8 cellular contexts compared by ENCODE assay signal in genomic region chr11:68040121-68040956, GRCh38. TPM values are rescaled to one million over a fixed set of nuclear protein-coding genes. Genes with fewer than 3 reads are reported as not detected.
A peak's percentile ranks its signal among the peaks of the same experiment; 100 is the strongest.
DNase-seq lines count a peak whose midpoint lies in the region; ATAC-seq and TF ChIP-seq lines count a peak whose summit lies in the region.

No MANE protein-coding gene starts in this region.

- peaks cover 2% of the 10 kb centered on the region for H3K4me1 Mint-ChIP-seq in progenitor cell of endocrine pancreas (ENCODE audit: low read depth)

- peak; percentile 60 for ATAC-seq in HG02798 (IDR thresholded peaks at IDR 0.05; ENCODE audit: poor library complexity, unreplicated experiment)
- peak; percentile 30 for ATAC-seq in Right ventricle myocardium inferior

- intact Hi-C loops in Right ventricle myocardium inferior (cut with DNase I) = no loop called here

- H3K4me3 Mint-ChIP-seq in progenitor cell of endocrine pancreas (ENCODE audit: low read depth) = peak overlapping the region; percentile 11

- no peak for TF ChIP-seq CTCF in GM13976 (IDR thresholded peaks at IDR 0.05; ENCODE audit: borderline replicate concordance, control extremely low read depth, extremely low read depth, insufficient read depth, missing control alignments)
- TF ChIP-seq CTCF in progenitor cell of endocrine pancreas (IDR thresholded peaks at IDR 0.05; ENCODE audit: unreplicated experiment) = no peak

- in situ Hi-C loops in GM13976 (cut with MboI; ENCODE audit: low sequenced_read_pairs, unreplicated experiment) = no loop called here

- peak overlapping the region; percentile 86 for H3K27ac Mint-ChIP-seq in progenitor cell of endocrine pancreas

- DNase-seq in GM13976 (ENCODE audit: low spot score) = peak; percentile 88
- peak; percentile 76 for DNase-seq in RKO (ENCODE audit: low spot score)
- peak; percentile 55 for DNase-seq in activated naive CD4-positive, alpha-beta T cell treated with Interleukin-2 at 50 U/mL for 16 hours
- peak; percentile 91 for DNase-seq in Right ventricle myocardium inferior (ENCODE audit: missing footprints)
- no peak for DNase-seq in progenitor cell of endocrine pancreas (ENCODE audit: low spot score, unreplicated experiment)
- DNase-seq in NCI-H1105 (lab: John Stamatoyannopoulos, UW) = no peak
- DNase-seq in mucosa of gallbladder (ENCODE audit: low spot score) = no peak

- no peaks in the 10 kb centered on the region for H3K36me3 Mint-ChIP-seq in progenitor cell of endocrine pancreas (ENCODE audit: insufficient read depth)

- no peaks in the 10 kb centered on the region for H3K27me3 Mint-ChIP-seq in progenitor cell of endocrine pancreas

- H3K9me3 Mint-ChIP-seq in progenitor cell of endocrine pancreas (ENCODE audit: low read depth) = no peaks in the 10 kb centered on the region

RNA-seq across cellular contexts. Expression of gene TCIRG1, which starts 1.5 kb away (rescaled TPM):
- total RNA-seq in Right ventricle myocardium inferior (30.4 TPM), progenitor cell of endocrine pancreas (33.6 and 35.5 TPM in 2 replicates), mucosa of gallbladder (151 TPM)

RNA-seq across cellular contexts. Expression of gene NDUFS8, which starts 9.9 kb away (rescaled TPM):
- total RNA-seq in Right ventricle myocardium inferior (479 TPM), progenitor cell of endocrine pancreas (113 and 125 TPM in 2 replicates), mucosa of gallbladder (168 TPM)

RNA-seq across cellular contexts. Expression of gene ALDH3B1, which starts 30.2 kb away (rescaled TPM):
- total RNA-seq in Right ventricle myocardium inferior (3.5 TPM), progenitor cell of endocrine pancreas (not detected in 2 replicates), mucosa of gallbladder (34.8 TPM)

RNA-seq across cellular contexts. Expression of gene UNC93B1, which starts 36.4 kb away (rescaled TPM):
- total RNA-seq in Right ventricle myocardium inferior = 9.0 TPM
- 6.7 and 8.0 TPM in 2 replicates for total RNA-seq in progenitor cell of endocrine pancreas
- total RNA-seq in mucosa of gallbladder = 107 TPM

Comparison
In these comparisons a context has a peak if more than half of its experiments do, and no peak if none do; other contexts are left out.
1. DNase-seq: peak in GM13976 (single experiment), RKO (single experiment), activated naive CD4-positive, alpha-beta T cell treated with Interleukin-2 at 50 U/mL for 16 hours (single experiment) and Right ventricle myocardium inferior (single experiment); none in progenitor cell of endocrine pancreas (single experiment), NCI-H1105 (single experiment) and mucosa of gallbladder (single experiment).